29 cellular contexts compared by ENCODE assay signal in the genomic region with DNA sequence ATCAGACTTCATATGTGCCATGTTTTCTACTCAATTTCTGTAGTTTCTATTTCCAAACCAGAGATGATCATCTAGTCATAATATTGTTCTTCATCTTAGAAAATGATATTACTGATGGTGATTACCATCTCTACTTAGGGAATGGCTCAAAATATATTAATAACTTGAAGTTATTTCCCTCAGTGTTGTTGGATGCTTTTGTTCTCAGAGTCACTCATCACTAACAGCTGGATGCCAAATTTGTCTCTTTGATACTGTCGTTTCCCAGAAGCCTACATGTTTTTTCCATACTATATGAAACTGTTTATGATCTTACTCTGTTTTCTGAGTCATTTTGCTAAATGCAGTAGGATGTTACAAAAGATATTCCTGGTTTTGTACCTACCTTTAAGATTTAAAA. TPM values are rescaled to one million over a fixed set of nuclear protein-coding genes. Genes with fewer than 3 reads are reported as not detected.
DNase-seq lines count a peak whose midpoint lies in the region; ATAC-seq lines count a peak whose summit lies in the region.
"Had no signal": no experiment of that assay in that cellular context is flagged by ENCODE, and none has a peak within 500 bp of the region (broad histone marks: within the 10 kb centered on the region; RNA-seq: fewer than 3 reads in every experiment).

No MANE protein-coding gene starts in this region.

- peak; percentile 35 to 66 for ATAC-seq in activated CD4-positive, CD25-positive, alpha-beta regulatory T cell treated with anti-CD3 and anti-CD28 coated beads, Interleukin-2, amount 50 U/mL, for 24 hours
- peak; percentile 80 for ATAC-seq in activated naive CD8-positive, alpha-beta T cell treated with anti-CD3 and anti-CD28 coated beads, Interleukin-2, amount 50 U/mL, for 24 hours
- ATAC-seq in naive thymus-derived CD8-positive, alpha-beta T cell: no peak
- ATAC-seq: effector memory CD8-positive, alpha-beta T cell; lower lobe of right lung had no signal

- H3K27me3 ChIP-seq in HAP-1 (ENCODE audit: low read depth): no peaks in the 10 kb centered on the region
- H3K27me3 ChIP-seq: SJSA1 had no signal

- peak overlapping the region; percentile 96 for H3K27ac Mint-ChIP-seq in activated naive CD4-positive, alpha-beta T cell treated with anti-CD3 and anti-CD28 coated beads, Interleukin-2, amount 50 U/mL, for 24 hours
- peak overlapping the region; percentile 93 for H3K27ac Mint-ChIP-seq in activated naive CD8-positive, alpha-beta T cell treated with anti-CD3 and anti-CD28 coated beads, Interleukin-2, amount 50 U/mL, for 24 hours
- peak overlapping the region in 2 of 10 donors; percentile 2 to 58 for H3K27ac Mint-ChIP-seq in naive thymus-derived CD8-positive, alpha-beta T cell
- H3K27ac Mint-ChIP-seq: effector memory CD8-positive, alpha-beta T cell; nephron progenitor cell had no signal

- H3K4me1 ChIP-seq in HAP-1: no peaks in the 10 kb centered on the region; the same call in 1 of the 2 replicates
- H3K4me1 ChIP-seq: lower lobe of right lung had no signal

- peaks cover 49% of the 10 kb centered on the region for H3K4me1 Mint-ChIP-seq in activated naive CD4-positive, alpha-beta T cell treated with anti-CD3 and anti-CD28 coated beads, Interleukin-2, amount 50 U/mL, for 24 hours
- peaks cover 47% of the 10 kb centered on the region for H3K4me1 Mint-ChIP-seq in activated naive CD8-positive, alpha-beta T cell treated with anti-CD3 and anti-CD28 coated beads, Interleukin-2, amount 50 U/mL, for 24 hours
- peaks cover 10 to 33% (median 26%) of the 10 kb centered on the region in 4 donors for H3K4me1 Mint-ChIP-seq in naive thymus-derived CD8-positive, alpha-beta T cell
- H3K4me1 Mint-ChIP-seq: nephron progenitor cell had no signal

- H3K36me3 Mint-ChIP-seq in activated naive CD4-positive, alpha-beta T cell treated with anti-CD3 and anti-CD28 coated beads, Interleukin-2, amount 50 U/mL, for 24 hours: peaks cover 8% of the 10 kb centered on the region
- peaks cover 5% of the 10 kb centered on the region for H3K36me3 Mint-ChIP-seq in activated naive CD8-positive, alpha-beta T cell treated with anti-CD3 and anti-CD28 coated beads, Interleukin-2, amount 50 U/mL, for 24 hours (ENCODE audit: low read depth)
- H3K36me3 Mint-ChIP-seq in naive thymus-derived CD8-positive, alpha-beta T cell: peaks cover under 1 to 17% (median 14%) of the 10 kb centered on the region in 3 donors

- POLR2A ChIA-PET in naive thymus-derived CD8-positive, alpha-beta T cell (lab: Charles Lee): no interaction called here

- H3K9me3 Mint-ChIP-seq in activated naive CD4-positive, alpha-beta T cell treated with anti-CD3 and anti-CD28 coated beads, Interleukin-2, amount 50 U/mL, for 24 hours: no peaks in the 10 kb centered on the region
- peaks cover 2% of the 10 kb centered on the region for H3K9me3 Mint-ChIP-seq in activated naive CD8-positive, alpha-beta T cell treated with anti-CD3 and anti-CD28 coated beads, Interleukin-2, amount 50 U/mL, for 24 hours
- H3K9me3 Mint-ChIP-seq in naive thymus-derived CD8-positive, alpha-beta T cell: peaks cover 0 to 3% (median 0%) of the 10 kb centered on the region in 9 donors
- H3K9me3 Mint-ChIP-seq: central memory CD8-positive, alpha-beta T cell; effector memory CD8-positive, alpha-beta T cell had no signal

- no peaks in the 10 kb centered on the region for H3K36me3 ChIP-seq in HAP-1 (replicated peaks)
- H3K36me3 ChIP-seq: lower lobe of right lung, SJSA1 had no signal

- peak overlapping the region; percentile 72 for H3K4me3 Mint-ChIP-seq in activated naive CD4-positive, alpha-beta T cell treated with anti-CD3 and anti-CD28 coated beads, Interleukin-2, amount 50 U/mL, for 24 hours
- peak overlapping the region; percentile 75 for H3K4me3 Mint-ChIP-seq in activated naive CD8-positive, alpha-beta T cell treated with anti-CD3 and anti-CD28 coated beads, Interleukin-2, amount 50 U/mL, for 24 hours
- H3K4me3 Mint-ChIP-seq in naive thymus-derived CD8-positive, alpha-beta T cell: no peak overlapping the region
- H3K4me3 Mint-ChIP-seq: central memory CD8-positive, alpha-beta T cell; effector memory CD8-positive, alpha-beta T cell; nephron progenitor cell had no signal

- DNase-seq in activated CD4-positive, CD25-positive, alpha-beta regulatory T cell (lab: John Stamatoyannopoulos, UW): no peak
- no peak for DNase-seq in activated naive CD4-positive, alpha-beta T cell treated with anti-CD3 and anti-CD28 coated beads, Interleukin-2, amount 50 U/mL, for 16 hours
- DNase-seq in activated naive CD8-positive, alpha-beta T cell treated with anti-CD3 and anti-CD28 coated beads, Interleukin-2, amount 50 U/mL, for 24 hours: no peak
- DNase-seq in naive thymus-derived CD8-positive, alpha-beta T cell: no peak
- DNase-seq in T-helper 9 cell (no peak), HAP-1 (ENCODE audit: low spot score in 2 of 2) (no peak)
- DNase-seq: 8988T; C1 segment of cervical spinal cord; effector memory CD8-positive, alpha-beta T cell; H7; hippocampal formation; KG1; lower lobe of right lung; midbrain; NCI-H1105; NCI-H187; NCI-H2171; NCI-H510A treated with DMSO at 0.1 percent for 48 hours; nephron progenitor cell; RPMI8226; stimulated activated CD4-positive, alpha-beta T cell treated with anti-CD3 and anti-CD28 coated beads, Interleukin-4, amount 100 ng/mL, for 24 hours; substantia nigra; trophoblast cell had no signal

- no peaks in the 10 kb centered on the region for H3K27me3 Mint-ChIP-seq in activated naive CD4-positive, alpha-beta T cell treated with anti-CD3 and anti-CD28 coated beads, Interleukin-2, amount 50 U/mL, for 24 hours
- H3K27me3 Mint-ChIP-seq in activated naive CD8-positive, alpha-beta T cell treated with anti-CD3 and anti-CD28 coated beads, Interleukin-2, amount 50 U/mL, for 24 hours: no peaks in the 10 kb centered on the region
- H3K27me3 Mint-ChIP-seq in naive thymus-derived CD8-positive, alpha-beta T cell: no peaks in the 10 kb centered on the region
- H3K27me3 Mint-ChIP-seq: central memory CD8-positive, alpha-beta T cell; effector memory CD8-positive, alpha-beta T cell had no signal

- in situ Hi-C loops in HAP-1 (cut with MboI; ENCODE audit: low sequenced_read_pairs): no loop called here

- no peaks in the 10 kb centered on the region for H3K9me3 ChIP-seq in HAP-1
- H3K9me3 ChIP-seq: lower lobe of right lung, SJSA1 had no signal

- H3K4me3 ChIP-seq in HAP-1: no peak overlapping the region
- H3K4me3 ChIP-seq: lower lobe of right lung, SJSA1 had no signal

RNA-seq across cellular contexts. Expression of a gene that starts 8.9 kb away (rescaled TPM):
- not detected for total RNA-seq in naive thymus-derived CD8-positive, alpha-beta T cell
- not detected for polyA plus RNA-seq in naive thymus-derived CD8-positive, alpha-beta T cell
- total RNA-seq: lower lobe of right lung, MCF 10A, osteoblast, SJSA1 had no signal

RNA-seq across cellular contexts. Expression of a gene that starts 50.1 kb away (rescaled TPM):
- 10 to 100 TPM; 13.2 to 13.8 TPM for total RNA-seq in naive thymus-derived CD8-positive, alpha-beta T cell
- 1 to 10 TPM; 5.1 to 7.0 (median 5.8) TPM for polyA plus RNA-seq in naive thymus-derived CD8-positive, alpha-beta T cell

Comparison
In these comparisons a context has a peak if more than half of its experiments do, and no peak if none do; other contexts are left out.
1. ATAC-seq: peak in activated CD4-positive, CD25-positive, alpha-beta regulatory T cell treated with anti-CD3 and anti-CD28 coated beads, Interleukin-2, amount 50 U/mL, for 24 hours (2 of 2) and activated naive CD8-positive, alpha-beta T cell treated with anti-CD3 and anti-CD28 coated beads, Interleukin-2, amount 50 U/mL, for 24 hours (single experiment); none in naive thymus-derived CD8-positive, alpha-beta T cell (0 of 2).
2. H3K4me3 Mint-ChIP-seq: peak in activated naive CD4-positive, alpha-beta T cell treated with anti-CD3 and anti-CD28 coated beads, Interleukin-2, amount 50 U/mL, for 24 hours (single experiment) and activated naive CD8-positive, alpha-beta T cell treated with anti-CD3 and anti-CD28 coated beads, Interleukin-2, amount 50 U/mL, for 24 hours (single experiment); none in naive thymus-derived CD8-positive, alpha-beta T cell (0 of 10).